ENCODE assay signal across 32 cellular contexts in the genomic region with DNA sequence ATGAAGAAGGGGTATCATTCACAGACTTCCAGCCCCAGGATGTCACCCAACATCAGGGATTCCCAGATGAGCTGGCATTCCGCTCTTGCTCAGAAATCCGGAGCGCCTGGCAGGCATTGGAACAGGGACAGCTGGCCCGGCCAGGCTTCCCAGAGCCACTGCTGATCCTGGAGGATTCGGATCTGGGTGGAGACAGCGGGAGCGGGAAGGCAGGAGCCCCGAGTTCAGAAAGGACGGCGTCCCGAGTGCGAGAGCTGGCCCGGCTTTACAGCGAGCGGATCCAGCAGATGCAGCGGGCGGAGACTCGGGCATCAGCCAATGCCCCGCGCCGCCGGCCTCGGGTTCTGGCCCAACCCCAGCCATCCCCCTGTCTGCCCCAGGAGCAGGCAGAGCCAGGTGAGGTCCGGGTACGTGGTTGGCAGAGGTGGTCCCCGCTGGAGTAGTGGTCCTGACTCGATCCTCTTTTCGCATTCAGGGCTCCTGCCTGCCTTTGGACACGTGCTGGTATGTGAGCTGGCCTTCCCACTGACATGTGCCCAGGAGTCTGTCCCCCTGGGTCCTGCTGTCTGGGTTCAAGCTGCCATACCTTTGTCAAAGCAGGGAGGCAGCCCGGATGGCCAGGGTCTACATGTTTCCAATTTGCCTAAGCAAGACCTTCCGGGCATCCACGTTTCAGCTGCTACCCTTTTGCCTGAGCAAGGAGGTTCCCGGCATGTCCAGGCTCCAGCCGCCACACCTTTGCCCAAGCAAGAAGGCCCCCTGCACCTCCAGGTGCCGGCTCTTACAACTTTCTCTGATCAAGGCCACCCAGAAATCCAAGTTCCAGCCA. TPM values are rescaled to one million over a fixed set of nuclear protein-coding genes. Genes with fewer than 3 reads are reported as not detected.
DNase-seq lines count a peak whose midpoint lies in the region; ATAC-seq, FAIRE-seq and TF ChIP-seq lines count a peak whose summit lies in the region.
"Had no signal": no experiment of that assay in that cellular context is flagged by ENCODE, and none has a peak within 500 bp of the region (broad histone marks: within the 10 kb centered on the region; RNA-seq: fewer than 3 reads in every experiment).

No MANE protein-coding gene starts in this region.

- H3K27ac ChIP-seq in cardiac muscle cell (peak overlapping the region; percentile 28), GM12878 (ENCODE audit: control insufficient read depth, insufficient read depth) (no peak overlapping the region)
- H3K27ac ChIP-seq: SJSA1, VCaP had no signal

- FAIRE-seq in GM12878 (lab: Jason Lieb, UNC) (no peak), HTR-8/SVneo (lab: Jason Lieb, UNC) (no peak)
- FAIRE-seq: colon, RCC 7860, small intestine had no signal

- in situ Hi-C loops in GM12878 (cut with MboI), result no loop called here

- no peaks in the 10 kb centered on the region for H3K9me3 ChIP-seq in cardiac muscle cell (ENCODE audit: low read depth)
- no peaks in the 10 kb centered on the region for H3K9me3 ChIP-seq in GM12878 (replicated peaks; ENCODE audit: control insufficient read depth, insufficient read depth, low read length)
- no peaks in the 10 kb centered on the region for H3K9me3 ChIP-seq in mucosa of descending colon
- H3K9me3 ChIP-seq: breast epithelium, SJSA1 had no signal

- peaks cover 39% of the 10 kb centered on the region for H3K36me3 ChIP-seq in cardiac muscle cell
- peaks cover 10 to 24% of the 10 kb centered on the region in 2 experiments; a peak in 3 of 4 replicates for H3K36me3 ChIP-seq in GM12878 (ENCODE audit: control insufficient read depth in 2 of 2, insufficient read depth in 2 of 2, low read length in 1 of 2)
- H3K36me3 ChIP-seq in mucosa of descending colon (ENCODE audit: low read depth), result no peaks in the 10 kb centered on the region
- H3K36me3 ChIP-seq: breast epithelium had no signal

- DNase-seq in cardiac muscle cell (ENCODE audit: low read depth in 1 of 2, low spot score in 1 of 2) (no peak), cardiac septum (ENCODE audit: low spot score) (no peak), GM12878 (ENCODE audit: low read depth, low spot score) (no peak), mucosa of descending colon (peak in 2 of 3 donors; percentile 18 to 44), HTR-8/SVneo (ENCODE audit: insufficient read length, low spot score) (no peak)
- DNase-seq: activated CD4-positive, alpha-beta T cell treated with anti-CD3 and anti-CD28 coated beads for 36 hours; activated CD8-positive, alpha-beta T cell treated with anti-CD3 and anti-CD28 coated beads for 36 hours; activated effector memory CD4-positive, alpha-beta T cell treated with Interleukin-2 at 50 U/mL for 16 hours; activated naive CD8-positive, alpha-beta T cell treated with anti-CD3 and anti-CD28 coated beads for 36 hours; AML-193; anterior cingulate cortex; CD4-positive, alpha-beta memory T cell; effector CD8-positive, alpha-beta T cell; erythroblast; KBM-7; left colon; naive thymus-derived CD4-positive, alpha-beta T cell; NCI-H1105; NCI-H187; NCI-H2171; NCI-H82; small intestine; stimulated activated naive CD8-positive, alpha-beta T cell treated with anti-CD3 and anti-CD28 coated beads, Interleukin-15, Interleukin-2, amounts not matched to agents 100 U/mL and 50 U/mL, for 24 hours; T1000 had no signal

- intact Hi-C loops in cardiac septum (cut with DNase I), result no loop called here
- intact Hi-C loops in GM12878 (cut with micrococcal nuclease; ENCODE audit: unreplicated experiment), result no loop called here
- intact Hi-C loops in mucosa of descending colon (cut with DNase I, micrococcal nuclease), result no loop called here

- SMC1A ChIA-PET in GM12878 (lab: Charles Lee; ENCODE audit: uncharacterized antibody, unreplicated experiment), result no interaction called here

- TF ChIP-seq POLR2A in GM12878 (IDR thresholded peaks at IDR 0.05; ENCODE audit: low read depth, low read length), result peak; percentile 31

- POLR2A ChIA-PET in GM12878 (lab: Charles Lee), result no interaction called here

- no peak overlapping the region for H3K9ac ChIP-seq in GM12878 (ENCODE audit: control insufficient read depth, insufficient read depth, low read length)

- H4K20me1 ChIP-seq in GM12878 (ENCODE audit: control insufficient read depth, insufficient read depth), result no peaks in the 10 kb centered on the region

- H3K4me2 ChIP-seq in GM12878 (ENCODE audit: control insufficient read depth, insufficient read depth), result no peak overlapping the region

- no peak for TF ChIP-seq RAD21 in GM12878 (IDR thresholded peaks at IDR 0.05; ENCODE audit: insufficient read depth, low read depth, low read length)

- H3K4me1 ChIP-seq in cardiac muscle cell (ENCODE audit: low read depth) (peaks cover 3% of the 10 kb centered on the region), GM12878 (ENCODE audit: control insufficient read depth, insufficient read depth, low read length) (no peaks in the 10 kb centered on the region), mucosa of descending colon (ENCODE audit: low read depth) (no peaks in the 10 kb centered on the region)

- BruUV-seq in GM12878 (replicated peaks; lab: Mats Ljungman, UMichigan), result no TSS peak

- TF ChIP-seq EP300 in GM12878 (IDR thresholded peaks at IDR 0.05; ENCODE audit: borderline replicate concordance in 1 of 2, control insufficient read depth in 1 of 2, low read depth in 2 of 2, low read length in 2 of 2), result no peak

- H2AFZ ChIP-seq in GM12878 (ENCODE audit: control insufficient read depth, low read depth, low read length), result no peak overlapping the region

- H3K4me3 ChIP-seq in cardiac muscle cell, result no peak overlapping the region
- H3K4me3 ChIP-seq in GM12878, result no peak overlapping the region
- H3K4me3 ChIP-seq in mucosa of descending colon, result no peak overlapping the region
- H3K4me3 ChIP-seq: breast epithelium, SJSA1 had no signal

- TF ChIP-seq CTCF in cardiac muscle cell (IDR thresholded peaks at IDR 0.05; ENCODE audit: low read depth, low read length) (no peak), GM12878 (IDR thresholded peaks at IDR 0.05 in 2 of 3, conservative IDR thresholded peaks at IDR 0.05 in 1 of 3; ENCODE audit: control insufficient read depth in 2 of 3, extremely low read depth in 1 of 3, insufficient read depth in 1 of 3, low read depth in 3 of 3, low read length in 3 of 3) (no peak), mucosa of descending colon (IDR thresholded peaks at IDR 0.05) (no peak)

- CTCF ChIA-PET in GM12878 (lab: Yijun Ruan, JAX), result interaction anchor here (1.1 kb wide), 1 partner anchor 25 kb away, joined by 3 read pairs; no protein-coding TSS in a partner anchor

- H3K27me3 ChIP-seq in cardiac muscle cell (no peaks in the 10 kb centered on the region), GM12878 (replicated peaks in 1 of 2; ENCODE audit: control insufficient read depth in 2 of 2, insufficient read depth in 2 of 2, low read length in 1 of 2) (no peaks in the 10 kb centered on the region)
- H3K27me3 ChIP-seq: breast epithelium, SJSA1 had no signal

- RAD21 ChIA-PET in GM12878 (lab: Charles Lee; ENCODE audit: unreplicated experiment), result no interaction called here

- H3K79me2 ChIP-seq in GM12878 (ENCODE audit: control insufficient read depth, insufficient read depth, low read length), result no peaks in the 10 kb centered on the region

- WGBS in GM12878 (ENCODE audit: insufficient coverage, insufficient replicate concordance, low lambda C conversion rate, missing lambda C conversion rate), result 87% methylated on average over 34 of the region's 35 CpGs

- ATAC-seq in GM12878, result no peak
- no peak for ATAC-seq in mucosa of descending colon
- no peak for ATAC-seq in GM21526 (IDR thresholded peaks at IDR 0.05; ENCODE audit: low FRiP score, unreplicated experiment)
- ATAC-seq in HG03108 (IDR thresholded peaks at IDR 0.05; ENCODE audit: unreplicated experiment), result no peak
- no peak for ATAC-seq in HG02870 (IDR thresholded peaks at IDR 0.05; ENCODE audit: unreplicated experiment)
- ATAC-seq: activated CD4-positive, alpha-beta T cell treated with anti-CD3 and anti-CD28 coated beads for 36 hours; activated CD8-positive, alpha-beta T cell treated with anti-CD3 and anti-CD28 coated beads for 36 hours; left colon; naive thymus-derived CD4-positive, alpha-beta T cell; stimulated activated naive CD8-positive, alpha-beta T cell treated with anti-CD3 and anti-CD28 coated beads, Interleukin-15, Interleukin-2, amounts not matched to agents 100 U/mL and 50 U/mL, for 24 hours had no signal

RNA-seq across cellular contexts. Expression of a gene that starts 11.0 kb away (rescaled TPM):
- total RNA-seq in cardiac muscle cell (40.7 and 45.4 TPM in 2 replicates), cardiac septum (25.1 TPM), GM12878 (2014; rRNA removed) (13.4 and 18.1 TPM in 2 replicates), GM12878 (2014; rRNA removed; fragmentation: Illumina TruSeq; extraction: Trizol) (12.1 and 13.6 TPM in 2 replicates), GM12878 (2021) (56.6 and 62.5 TPM in 2 replicates), mucosa of descending colon (10 to 100 TPM in 2 of 3 donors, 1 to 10 TPM in 1; 6.5 to 26.7 (median 17.9) TPM)
- polyA plus RNA-seq in cardiac muscle cell (30.5 and 40.0 TPM in 2 replicates), GM12878 (2011; rRNA removed) (6.3 and 10.4 TPM in 2 replicates), GM12878 (2014; fragmentation: Illumina TruSeq; extraction: Trizol) (17.1 and 114 TPM in 2 replicates), GM12878 (2014; fragmentation: Nextera tagmentation; extraction: Ambion mirVana) (1 to 10 TPM; 3.0 to 7.2 TPM), GM12878 (2014; rRNA removed) (25.2 and 31.8 TPM in 2 replicates), GM12878 (2016; fragmentation: Nextera tagmentation; extraction: Ambion mirVana) (10 to 100 TPM; 17.3 to 18.1 TPM)
- total RNA-seq in GM12878 (2013; cell fraction: nucleolus; rRNA removed), result 49.8 and 54.8 TPM in 2 replicates
- 10.5 TPM for polyA plus RNA-seq in GM12878 (2011; ENCODE audit: low read depth)
- polyA plus RNA-seq in GM12878 (2011; cell fraction: cytosol; rRNA removed), result 8.8 and 23.4 TPM in 2 replicates
- 78.6 and 96.3 TPM in 2 replicates for polyA plus RNA-seq in GM12878 (2011; cell fraction: nucleus; rRNA removed)
- 29.4 and 34.1 TPM in 2 replicates for polyA plus RNA-seq in GM12878 (2012)
- 5.9 and 32.7 TPM in 2 replicates for polyA minus RNA-seq in GM12878 (2011; rRNA and poly(A)+ RNA removed)
- 13.9 and 15.4 TPM in 2 replicates for polyA minus RNA-seq in GM12878 (2011; cell fraction: cytosol; rRNA and poly(A)+ RNA removed)
- polyA minus RNA-seq in GM12878 (2011; cell fraction: nucleus; rRNA and poly(A)+ RNA removed), result 20.4 and 29.4 TPM in 2 replicates

RNA-seq across cellular contexts. Expression of a gene that starts 12.3 kb away (rescaled TPM):
- total RNA-seq in cardiac muscle cell (369 and 374 TPM in 2 replicates), cardiac septum (1,084 TPM), GM12878 (2014; rRNA removed) (1,897 and 2,276 TPM in 2 replicates), GM12878 (2014; rRNA removed; fragmentation: Illumina TruSeq; extraction: Trizol) (144 and 148 TPM in 2 replicates), GM12878 (2021) (3,603 and 3,713 TPM in 2 replicates), mucosa of descending colon (1,000 to 10,000 TPM; 1,270 to 1,804 (median 1,507) TPM)
- polyA plus RNA-seq in cardiac muscle cell (508 and 542 TPM in 2 replicates), GM12878 (2011; rRNA removed) (1,202 and 1,881 TPM in 2 replicates), GM12878 (2014; fragmentation: Illumina TruSeq; extraction: Trizol) (1,250 and 2,410 TPM in 2 replicates), GM12878 (2014; fragmentation: Nextera tagmentation; extraction: Ambion mirVana) (1,000 to 10,000 TPM; 3,810 to 4,177 TPM), GM12878 (2014; rRNA removed) (4,404 and 4,810 TPM in 2 replicates), GM12878 (2016; fragmentation: Nextera tagmentation; extraction: Ambion mirVana) (1,000 to 10,000 TPM; 1,821 to 1,829 TPM)
- 10.8 and 16.1 TPM in 2 replicates for total RNA-seq in GM12878 (2013; cell fraction: nucleolus; rRNA removed)
- 5,627 TPM for polyA plus RNA-seq in GM12878 (2011; ENCODE audit: low read depth)
- polyA plus RNA-seq in GM12878 (2011; cell fraction: cytosol; rRNA removed), result 7,530 and 7,949 TPM in 2 replicates
- 2,024 and 2,282 TPM in 2 replicates for polyA plus RNA-seq in GM12878 (2011; cell fraction: nucleus; rRNA removed)
- polyA plus RNA-seq in GM12878 (2012), result 5,175 and 6,218 TPM in 2 replicates
- polyA minus RNA-seq in GM12878 (2011; rRNA and poly(A)+ RNA removed), result 1,788 and 3,301 TPM in 2 replicates
- 1,375 and 1,377 TPM in 2 replicates for polyA minus RNA-seq in GM12878 (2011; cell fraction: cytosol; rRNA and poly(A)+ RNA removed)
- polyA minus RNA-seq in GM12878 (2011; cell fraction: nucleus; rRNA and poly(A)+ RNA removed), result 333 and 402 TPM in 2 replicates

RNA-seq across cellular contexts. Expression of a gene that starts 16.8 kb away (rescaled TPM):
- total RNA-seq in cardiac muscle cell, result 13.6 and 14.6 TPM in 2 replicates
- polyA plus RNA-seq in cardiac muscle cell, result 51.2 and 53.4 TPM in 2 replicates
- total RNA-seq in cardiac septum, result 53.0 TPM
- total RNA-seq in GM12878 (2013; cell fraction: nucleolus; rRNA removed), result 55.8 and 57.7 TPM in 2 replicates
- total RNA-seq in GM12878 (2014; rRNA removed), result 10.1 and 11.9 TPM in 2 replicates
- 10.0 and 10.1 TPM in 2 replicates for total RNA-seq in GM12878 (2014; rRNA removed; fragmentation: Illumina TruSeq; extraction: Trizol)
- 50.1 and 55.0 TPM in 2 replicates for total RNA-seq in GM12878 (2021)
- polyA plus RNA-seq in GM12878 (2011; ENCODE audit: low read depth), result 10.7 TPM
- polyA plus RNA-seq in GM12878 (2011; rRNA removed), result 2.9 and 5.3 TPM in 2 replicates
- 8.8 and 14.3 TPM in 2 replicates for polyA plus RNA-seq in GM12878 (2011; cell fraction: cytosol; rRNA removed)
- polyA plus RNA-seq in GM12878 (2011; cell fraction: nucleus; rRNA removed), result 74.9 and 76.1 TPM in 2 replicates
- 39.8 and 73.1 TPM in 2 replicates for polyA plus RNA-seq in GM12878 (2012)
- polyA plus RNA-seq in GM12878 (2014; fragmentation: Illumina TruSeq; extraction: Trizol), result 24.3 and 30.2 TPM in 2 replicates
- 1 to 10 TPM; 5.3 to 7.8 TPM for polyA plus RNA-seq in GM12878 (2014; fragmentation: Nextera tagmentation; extraction: Ambion mirVana)
- polyA plus RNA-seq in GM12878 (2014; rRNA removed), result 31.3 and 31.6 TPM in 2 replicates
- 10 to 100 TPM; 39.7 to 43.7 TPM for polyA plus RNA-seq in GM12878 (2016; fragmentation: Nextera tagmentation; extraction: Ambion mirVana)
- 3.7 and 10.3 TPM in 2 replicates for polyA minus RNA-seq in GM12878 (2011; rRNA and poly(A)+ RNA removed)
- 30.7 and 36.4 TPM in 2 replicates for polyA minus RNA-seq in GM12878 (2011; cell fraction: cytosol; rRNA and poly(A)+ RNA removed)
- 64.4 and 90.9 TPM in 2 replicates for polyA minus RNA-seq in GM12878 (2011; cell fraction: nucleus; rRNA and poly(A)+ RNA removed)
- total RNA-seq in mucosa of descending colon, result 100 to 1,000 TPM; 200 to 236 (median 235) TPM

RNA-seq across cellular contexts. Expression of a gene that starts 21.9 kb away (rescaled TPM):
- total RNA-seq in cardiac muscle cell (106 and 156 TPM in 2 replicates), cardiac septum (79.9 TPM), GM12878 (2014; rRNA removed) (87.8 and 93.6 TPM in 2 replicates), GM12878 (2014; rRNA removed; fragmentation: Illumina TruSeq; extraction: Trizol) (48.9 and 51.5 TPM in 2 replicates), GM12878 (2021) (119 and 138 TPM in 2 replicates), mucosa of descending colon (100 to 1,000 TPM; 101 to 122 (median 102) TPM)
- polyA plus RNA-seq in cardiac muscle cell (145 and 185 TPM in 2 replicates), GM12878 (2011; rRNA removed) (43.2 and 64.5 TPM in 2 replicates), GM12878 (2014; fragmentation: Illumina TruSeq; extraction: Trizol) (58.7 and 88.1 TPM in 2 replicates), GM12878 (2014; fragmentation: Nextera tagmentation; extraction: Ambion mirVana) (10 to 100 TPM; 27.2 to 75.0 TPM), GM12878 (2014; rRNA removed) (79.1 and 87.0 TPM in 2 replicates), GM12878 (2016; fragmentation: Nextera tagmentation; extraction: Ambion mirVana) (100 to 1,000 TPM; 188 to 194 TPM)
- 120 and 136 TPM in 2 replicates for total RNA-seq in GM12878 (2013; cell fraction: nucleolus; rRNA removed)
- 145 TPM for polyA plus RNA-seq in GM12878 (2011; ENCODE audit: low read depth)
- 78.1 and 85.9 TPM in 2 replicates for polyA plus RNA-seq in GM12878 (2011; cell fraction: cytosol; rRNA removed)
- polyA plus RNA-seq in GM12878 (2011; cell fraction: nucleus; rRNA removed), result 277 and 358 TPM in 2 replicates
- 121 and 139 TPM in 2 replicates for polyA plus RNA-seq in GM12878 (2012)
- 63.9 and 89.8 TPM in 2 replicates for polyA minus RNA-seq in GM12878 (2011; rRNA and poly(A)+ RNA removed)
- 38.8 and 43.0 TPM in 2 replicates for polyA minus RNA-seq in GM12878 (2011; cell fraction: cytosol; rRNA and poly(A)+ RNA removed)
- 42.1 and 76.8 TPM in 2 replicates for polyA minus RNA-seq in GM12878 (2011; cell fraction: nucleus; rRNA and poly(A)+ RNA removed)

RNA-seq across cellular contexts. Expression of a gene that starts 32.3 kb away (rescaled TPM):
- total RNA-seq in cardiac muscle cell (43.8 and 70.6 TPM in 2 replicates), cardiac septum (26.3 TPM), GM12878 (2014; rRNA removed) (22.6 and 22.7 TPM in 2 replicates), GM12878 (2014; rRNA removed; fragmentation: Illumina TruSeq; extraction: Trizol) (12.8 and 14.5 TPM in 2 replicates), GM12878 (2021) (26.2 and 28.0 TPM in 2 replicates), mucosa of descending colon (10 to 100 TPM; 28.4 to 31.2 (median 28.8) TPM)
- polyA plus RNA-seq in cardiac muscle cell (59.6 and 67.3 TPM in 2 replicates), GM12878 (2011; rRNA removed) (13.9 and 19.5 TPM in 2 replicates), GM12878 (2014; fragmentation: Illumina TruSeq; extraction: Trizol) (16.7 and 23.0 TPM in 2 replicates), GM12878 (2014; fragmentation: Nextera tagmentation; extraction: Ambion mirVana) (1 to 10 TPM; 3.2 to 5.1 TPM), GM12878 (2014; rRNA removed) (24.4 and 26.4 TPM in 2 replicates), GM12878 (2016; fragmentation: Nextera tagmentation; extraction: Ambion mirVana) (10 to 100 TPM; 31.9 to 36.6 TPM)
- 12.2 and 14.2 TPM in 2 replicates for total RNA-seq in GM12878 (2013; cell fraction: nucleolus; rRNA removed)
- 9.9 TPM for polyA plus RNA-seq in GM12878 (2011; ENCODE audit: low read depth)
- polyA plus RNA-seq in GM12878 (2011; cell fraction: cytosol; rRNA removed), result 32.6 and 34.4 TPM in 2 replicates
- 14.1 and 18.7 TPM in 2 replicates for polyA plus RNA-seq in GM12878 (2011; cell fraction: nucleus; rRNA removed)
- 15.5 and 16.8 TPM in 2 replicates for polyA plus RNA-seq in GM12878 (2012)
- 19.4 and 20.9 TPM in 2 replicates for polyA minus RNA-seq in GM12878 (2011; rRNA and poly(A)+ RNA removed)
- 5.5 and 8.7 TPM in 2 replicates for polyA minus RNA-seq in GM12878 (2011; cell fraction: cytosol; rRNA and poly(A)+ RNA removed)
- 18.6 and 27.7 TPM in 2 replicates for polyA minus RNA-seq in GM12878 (2011; cell fraction: nucleus; rRNA and poly(A)+ RNA removed)

Comparison
In these comparisons a context has a peak if more than half of its experiments do, and no peak if none do; other contexts are left out.
1. DNase-seq: peak in mucosa of descending colon (2 of 3); none in cardiac muscle cell (0 of 2), cardiac septum (single experiment), GM12878 (single experiment) and HTR-8/SVneo (single experiment).